In genomic region chr6:147935656-147936055, GRCh38 we compare ENCODE assay signal across 26 cellular contexts.
"Had no signal": no experiment of that assay in that cellular context is flagged by ENCODE, and none has a peak within 500 bp of the region (broad histone marks: within the 10 kb centered on the region; RNA-seq: fewer than 3 reads in every experiment).

No MANE protein-coding gene starts in this region.

- H3K36me3 ChIP-seq: esophagus squamous epithelium, gastrocnemius medialis, heart left ventricle, lower lobe of right lung, prostate gland, suprapubic skin, transverse colon, upper lobe of right lung had no signal

- H3K9me3 Mint-ChIP-seq: nephron progenitor cell had no signal

- H3K4me1 ChIP-seq: gastrocnemius medialis, heart left ventricle, lower lobe of right lung, prostate gland, suprapubic skin, transverse colon, upper lobe of right lung had no signal

- H3K4me2 ChIP-seq: hepatocyte had no signal

- H3K27me3 Mint-ChIP-seq: stimulated activated naive CD8-positive, alpha-beta T cell treated with anti-CD3 and anti-CD28 coated beads, Interleukin-15, amount 100 ng/mL, for 72 hours had no signal

- H3K27ac ChIP-seq: coronary artery, esophagus squamous epithelium, gastrocnemius medialis, heart left ventricle, hepatocyte, lower lobe of right lung, prostate gland, suprapubic skin, transverse colon, upper lobe of right lung had no signal

- FAIRE-seq: endothelial cell of umbilical vein, keratinocyte, small intestine had no signal

- H3K4me3 ChIP-seq: coronary artery, esophagus squamous epithelium, gastrocnemius medialis, heart left ventricle, hepatocyte, lower lobe of right lung, prostate gland, suprapubic skin, transverse colon, upper lobe of right lung had no signal

- H3K36me3 Mint-ChIP-seq: naive thymus-derived CD8-positive, alpha-beta T cell had no signal

- H3K4me3 Mint-ChIP-seq: naive thymus-derived CD8-positive, alpha-beta T cell; nephron progenitor cell; stimulated activated naive CD8-positive, alpha-beta T cell treated with anti-CD3 and anti-CD28 coated beads, Interleukin-15, amount 100 ng/mL, for 72 hours had no signal

- H3K4me1 Mint-ChIP-seq: naive thymus-derived CD8-positive, alpha-beta T cell; nephron progenitor cell; stimulated activated naive CD8-positive, alpha-beta T cell treated with anti-CD3 and anti-CD28 coated beads, Interleukin-15, amount 100 ng/mL, for 72 hours had no signal

- DNase-seq: dermis blood vessel endothelial cell; effector memory CD4-positive, alpha-beta T cell; erythroblast; esophagus squamous epithelium; foreskin fibroblast; gastrocnemius medialis; heart left ventricle; left ventricle myocardium superior; lower lobe of right lung; naive thymus-derived CD8-positive, alpha-beta T cell; nephron progenitor cell; nucleus accumbens; right cardiac atrium; small intestine; stimulated activated CD4-positive, alpha-beta T cell treated with anti-CD3 and anti-CD28 coated beads, Interleukin-15, amount 100 ng/mL, for 24 hours; stimulated activated CD4-positive, alpha-beta T cell treated with anti-CD3 and anti-CD28 coated beads, Interleukin-2, amount 100 ng/mL, for 48 hours; stimulated activated naive CD4-positive, alpha-beta T cell; stimulated activated naive CD8-positive, alpha-beta T cell treated with anti-CD3 and anti-CD28 coated beads, Interleukin-15, amount 100 ng/mL, for 72 hours; transverse colon; upper lobe of right lung had no signal

- H3K79me2 ChIP-seq: hepatocyte had no signal

- H3K27ac Mint-ChIP-seq: naive thymus-derived CD8-positive, alpha-beta T cell; nephron progenitor cell; stimulated activated naive CD8-positive, alpha-beta T cell treated with anti-CD3 and anti-CD28 coated beads, Interleukin-15, amount 100 ng/mL, for 72 hours had no signal

- H2AFZ ChIP-seq: hepatocyte had no signal

- H3K9me3 ChIP-seq: esophagus squamous epithelium, gastrocnemius medialis, heart left ventricle, lower lobe of right lung, prostate gland, suprapubic skin, transverse colon, upper lobe of right lung had no signal

- H3K27me3 ChIP-seq: esophagus squamous epithelium, gastrocnemius medialis, heart left ventricle, hepatocyte, suprapubic skin, transverse colon, upper lobe of right lung had no signal

- ATAC-seq: gastrocnemius medialis; heart left ventricle; left ventricle myocardium superior; lower lobe of right lung; naive thymus-derived CD8-positive, alpha-beta T cell; right cardiac atrium; stimulated activated naive CD8-positive, alpha-beta T cell treated with anti-CD3 and anti-CD28 coated beads, Interleukin-15, amount 100 ng/mL, for 72 hours; upper lobe of right lung had no signal
